11 cellular contexts compared by ENCODE assay signal in the genomic region with DNA sequence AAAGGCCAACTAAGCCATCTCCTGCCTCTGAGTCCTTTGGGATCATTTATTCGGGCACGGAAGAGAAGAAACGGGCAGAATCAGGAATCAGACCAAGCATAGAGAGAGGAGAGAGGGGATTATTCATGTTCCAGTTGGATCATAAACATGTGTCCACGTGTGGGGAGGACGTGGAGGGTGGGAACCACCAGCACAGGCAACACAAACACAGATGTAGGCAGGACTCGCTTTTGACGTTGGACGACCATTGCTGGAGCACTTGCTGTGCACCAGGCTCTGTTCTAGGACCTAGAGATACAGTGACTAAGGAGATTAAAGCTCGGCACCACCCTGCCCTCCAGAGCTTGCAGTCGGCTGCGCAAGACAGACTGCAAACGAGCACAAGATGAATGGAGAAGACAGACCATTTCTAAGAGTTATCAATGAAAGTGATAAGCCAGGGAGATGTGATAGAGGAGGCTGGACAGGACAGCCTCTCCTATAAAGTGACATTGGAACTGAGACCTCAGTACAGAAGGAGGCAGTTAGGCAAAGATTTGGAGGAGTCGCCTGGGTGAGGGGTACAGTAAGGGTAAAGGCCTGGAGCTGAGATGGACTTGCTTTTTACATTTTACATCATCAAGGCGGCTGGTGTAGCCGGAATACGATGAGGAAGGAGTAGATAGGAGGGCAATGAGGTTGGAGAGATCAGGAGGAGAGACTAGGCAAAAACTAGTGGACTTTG. TPM values are rescaled to one million over a fixed set of nuclear protein-coding genes. Genes with fewer than 3 reads are reported as not detected.
DNase-seq lines count a peak whose midpoint lies in the region; ATAC-seq, FAIRE-seq and TF ChIP-seq lines count a peak whose summit lies in the region.
"Had no signal": no experiment of that assay in that cellular context is flagged by ENCODE, and none has a peak within 500 bp of the region (broad histone marks: within the 10 kb centered on the region; RNA-seq: fewer than 3 reads in every experiment).

No MANE protein-coding gene starts in this region.

- WGBS in HepG2 (ENCODE audit: low lambda C conversion rate), result 3% methylated on average over 14 of the region's 16 CpGs

- TF ChIP-seq CTCF in HepG2 (CRISPR knock-in tag; IDR thresholded peaks at IDR 0.05), result 0 out of 2 replicates have a peak, but pooled peaks have one; percentile 6
- no peak for TF ChIP-seq CTCF in type B pancreatic cell (conservative IDR thresholded peaks at IDR 0.05)

- peak overlapping the region; percentile 45; the same call in 1 of the 2 replicates for H3K9ac ChIP-seq in HepG2 (ENCODE audit: insufficient read depth, low read depth, low read length)

- H3K4me3 ChIP-seq in HepG2 (replicated peaks in 1 of 3; ENCODE audit: insufficient read depth in 1 of 3, low read depth in 2 of 3, low read length in 3 of 3), result peak overlapping the region; percentile 52 to 73 (median 64)

- CTCF ChIA-PET in activated naive CD4-positive, alpha-beta T cell treated with anti-CD3 and anti-CD28 coated beads for 36 hours (lab: Charles Lee), result interaction anchor here (2.8 kb wide), 1 partner anchor 96 kb away, joined by 11 read pairs; no protein-coding TSS in a partner anchor
- CTCF ChIA-PET in HepG2 (lab: Yijun Ruan, JAX; ENCODE audit: low intra/inter-chr PET ratio, low total read pairs), result no interaction called here

- peak overlapping the region; percentile 91 for H3K27ac Mint-ChIP-seq in activated naive CD4-positive, alpha-beta T cell treated with anti-CD3 and anti-CD28 coated beads for 36 hours
- peak overlapping the region; percentile 55 for H3K27ac Mint-ChIP-seq in activated T-helper 17 cell treated with anti-CD3 and anti-CD28 coated beads, Interleukin-2, amount 50 U/mL, for 72 hours
- H3K27ac Mint-ChIP-seq in type B pancreatic cell, result peak overlapping the region; percentile 100

- peak overlapping the region; percentile 86 for H3K4me2 ChIP-seq in HepG2 (ENCODE audit: low read depth, low read length)

- no peak for TF ChIP-seq POLR2A in HepG2 (IDR thresholded peaks at IDR 0.05; ENCODE audit: insufficient read depth in 1 of 2, low read depth in 2 of 2, low read length in 2 of 2)

- in situ Hi-C loops in HepG2 (cut with HindIII; ENCODE audit: extremely low pct_ligation_motif_present, low pct_unique_long_range_greater_than_20kb) (no loop called here), KBM-7 (cut with MboI; ENCODE audit: low pct_unique_long_range_greater_than_20kb, low sequenced_read_pairs) (no loop called here)

- no peaks in the 10 kb centered on the region for H3K79me2 ChIP-seq in HepG2 (ENCODE audit: insufficient read depth, low read length)

- no peaks in the 10 kb centered on the region for H4K20me1 ChIP-seq in HepG2 (ENCODE audit: insufficient read depth, low read length)

- H3K27me3 Mint-ChIP-seq in activated naive CD4-positive, alpha-beta T cell treated with anti-CD3 and anti-CD28 coated beads for 36 hours (ENCODE audit: low read depth), result no peaks in the 10 kb centered on the region
- H3K27me3 Mint-ChIP-seq in activated T-helper 17 cell treated with anti-CD3 and anti-CD28 coated beads, Interleukin-2, amount 50 U/mL, for 72 hours, result no peaks in the 10 kb centered on the region
- peaks cover 30% of the 10 kb centered on the region for H3K27me3 Mint-ChIP-seq in type B pancreatic cell

- BruUV-seq in HepG2 (replicated peaks; lab: Mats Ljungman, UMichigan), result TSS peak; percentile 75

- TF ChIP-seq RAD21 in HepG2 (CRISPR knock-in tag; IDR thresholded peaks at IDR 0.05), result no peak

- TF ChIP-seq EP300 in HepG2 (IDR thresholded peaks at IDR 0.05; ENCODE audit: low read depth in 2 of 2, low read length in 2 of 2), result no peak
- TF ChIP-seq EP300 in HepG2 (CRISPR knock-in tag; IDR thresholded peaks at IDR 0.05; ENCODE audit: borderline replicate concordance), result no peak

- intact Hi-C loops in activated naive CD4-positive, alpha-beta T cell treated with anti-CD3 and anti-CD28 coated beads for 36 hours (cut with micrococcal nuclease), result loop anchor here (1.0 kb wide), 8 partner anchors 13 to 394 kb away; a partner anchor contains a TSS
- intact Hi-C loops in HepG2 (cut with micrococcal nuclease; ENCODE audit: unreplicated experiment), result no loop called here

- H3K4me3 Mint-ChIP-seq in activated naive CD4-positive, alpha-beta T cell treated with anti-CD3 and anti-CD28 coated beads for 36 hours, result peak overlapping the region; percentile 94
- peak overlapping the region; percentile 87 for H3K4me3 Mint-ChIP-seq in activated T-helper 17 cell treated with anti-CD3 and anti-CD28 coated beads, Interleukin-2, amount 50 U/mL, for 72 hours
- H3K4me3 Mint-ChIP-seq in type B pancreatic cell, result peak overlapping the region; percentile 97

- H3K27me3 ChIP-seq in HepG2 (ENCODE audit: control insufficient read depth in 1 of 2, insufficient read depth in 2 of 2, low read length in 2 of 2), result no peaks in the 10 kb centered on the region

- H3K9me3 ChIP-seq in HepG2 (ENCODE audit: low read length), result no peaks in the 10 kb centered on the region

- no peak for ATAC-seq in activated T-helper 17 cell treated with anti-CD3 and anti-CD28 coated beads, Interleukin-2, amount 50 U/mL, for 72 hours (replicated peaks)
- ATAC-seq in HepG2 (peak; percentile 12; the same call in 1 of the 3 replicates), HG03196 (IDR thresholded peaks at IDR 0.05; ENCODE audit: unreplicated experiment) (no peak)

- no peaks in the 10 kb centered on the region for H3K36me3 ChIP-seq in HepG2 (replicated peaks in 1 of 2; ENCODE audit: control insufficient read depth in 1 of 2, insufficient read depth in 2 of 2, low read length in 2 of 2)

- peaks cover 32% of the 10 kb centered on the region for H3K4me1 Mint-ChIP-seq in activated naive CD4-positive, alpha-beta T cell treated with anti-CD3 and anti-CD28 coated beads for 36 hours (ENCODE audit: low read depth)
- H3K4me1 Mint-ChIP-seq in activated T-helper 17 cell treated with anti-CD3 and anti-CD28 coated beads, Interleukin-2, amount 50 U/mL, for 72 hours, result peaks cover 14% of the 10 kb centered on the region
- H3K4me1 Mint-ChIP-seq in type B pancreatic cell (ENCODE audit: unreplicated experiment), result peaks cover 4% of the 10 kb centered on the region

- no peaks in the 10 kb centered on the region for H3K9me3 Mint-ChIP-seq in activated naive CD4-positive, alpha-beta T cell treated with anti-CD3 and anti-CD28 coated beads for 36 hours
- H3K9me3 Mint-ChIP-seq in activated T-helper 17 cell treated with anti-CD3 and anti-CD28 coated beads, Interleukin-2, amount 50 U/mL, for 72 hours, result no peaks in the 10 kb centered on the region
- H3K9me3 Mint-ChIP-seq in type B pancreatic cell, result no peaks in the 10 kb centered on the region

- peaks cover 40% of the 10 kb centered on the region for H3K4me1 ChIP-seq in HepG2 (ENCODE audit: insufficient read depth, low read length)

- H3K27ac ChIP-seq in HepG2 (ENCODE audit: extremely low read length, insufficient read depth, low read length) (no peak overlapping the region), substantia nigra (ENCODE audit: low read depth, low read length, poor library complexity, severe bottlenecking) (no peak overlapping the region)

- peak; percentile 30 for FAIRE-seq in HepG2 (lab: Jason Lieb, UNC)
- FAIRE-seq: H54 had no signal

- H2AFZ ChIP-seq in HepG2 (ENCODE audit: low read length), result no peak overlapping the region

- POLR2A ChIA-PET in HepG2 (lab: Yijun Ruan, JAX), result interaction anchor here (0.8 to 1.0 kb wide), 3 partner anchors 12 to 303 kb away, joined by 3 read pairs; a partner anchor contains a TSS

- H3K36me3 Mint-ChIP-seq in activated naive CD4-positive, alpha-beta T cell treated with anti-CD3 and anti-CD28 coated beads for 36 hours (ENCODE audit: low read depth), result peaks cover 6% of the 10 kb centered on the region
- peaks cover 21% of the 10 kb centered on the region for H3K36me3 Mint-ChIP-seq in activated T-helper 17 cell treated with anti-CD3 and anti-CD28 coated beads, Interleukin-2, amount 50 U/mL, for 72 hours (ENCODE audit: low read depth)
- H3K36me3 Mint-ChIP-seq in type B pancreatic cell, result no peaks in the 10 kb centered on the region

- DNase-seq in activated naive CD4-positive, alpha-beta T cell treated with anti-CD3 and anti-CD28 coated beads for 36 hours, result peak; percentile 59
- no peak for DNase-seq in activated naive CD4-positive, alpha-beta T cell (lab: John Stamatoyannopoulos, UW)
- no peak for DNase-seq in HepG2 (ENCODE audit: low spot score)
- DNase-seq in type B pancreatic cell (ENCODE audit: extremely low spot score, unreplicated experiment), result no peak
- no peak for DNase-seq in substantia nigra (lab: John Stamatoyannopoulos, UW)
- no peak for DNase-seq in KBM-7
- DNase-seq: C1 segment of cervical spinal cord, occipital lobe had no signal

RNA-seq across cellular contexts. Expression of a gene that starts 0.7 kb away (rescaled TPM):
- total RNA-seq in activated naive CD4-positive, alpha-beta T cell treated with anti-CD3 and anti-CD28 coated beads for 36 hours, result 10 to 100 TPM; 23.2 to 24.9 TPM
- 10 to 100 TPM; 21.1 to 21.2 TPM for total RNA-seq in activated T-helper 17 cell treated with anti-CD3 and anti-CD28 coated beads, Interleukin-2, amount 50 U/mL, for 72 hours
- total RNA-seq in HepG2 (2016; rRNA removed; fragmentation: Illumina TruSeq; extraction: Trizol) (0.60 and 1.0 TPM in 2 replicates), type B pancreatic cell (ENCODE audit: low replicate concordance) (17.4 and 47.5 TPM in 2 replicates)
- total RNA-seq in HepG2 (2016; cell fraction: cytosol; rRNA removed; fragmentation: Illumina TruSeq; extraction: Trizol; ENCODE audit: low read depth), result 0.61 and 1.1 TPM in 2 replicates
- 0.82 and 1.2 TPM in 2 replicates for total RNA-seq in HepG2 (2016; cell fraction: insoluble cytoplasmic fraction; rRNA removed; fragmentation: Illumina TruSeq; extraction: Trizol)
- total RNA-seq in HepG2 (2016; cell fraction: membrane; rRNA removed; fragmentation: Illumina TruSeq; extraction: Trizol), result 1.00 and 1.4 TPM in 2 replicates
- 0.81 and 1.2 TPM in 2 replicates for total RNA-seq in HepG2 (2016; cell fraction: nucleus; rRNA removed; fragmentation: Illumina TruSeq; extraction: Trizol)
- polyA plus RNA-seq in HepG2 (2011; rRNA removed), result 1.8 and 2.2 TPM in 2 replicates
- 0.97 and 1.7 TPM in 2 replicates for polyA plus RNA-seq in HepG2 (2011; cell fraction: cytosol; rRNA removed)
- polyA plus RNA-seq in HepG2 (2011; cell fraction: nucleus; rRNA removed), result 2.5 and 3.9 TPM in 2 replicates
- polyA plus RNA-seq in HepG2 (2012), result 1.7 and 1.9 TPM in 2 replicates
- 0.81 and 0.84 TPM in 2 replicates for polyA plus RNA-seq in HepG2 (2016; cell fraction: cytosol; fragmentation: Illumina TruSeq; extraction: Trizol; ENCODE audit: low read depth)
- 1.0 and 1.5 TPM in 2 replicates for polyA plus RNA-seq in HepG2 (2016; cell fraction: insoluble cytoplasmic fraction; fragmentation: Illumina TruSeq; extraction: Trizol; ENCODE audit: low read depth)
- 0.56 and 0.95 TPM in 2 replicates for polyA plus RNA-seq in HepG2 (2016; cell fraction: membrane; fragmentation: Illumina TruSeq; extraction: Trizol; ENCODE audit: low read depth)
- polyA plus RNA-seq in HepG2 (2016; cell fraction: nucleus; fragmentation: Illumina TruSeq; extraction: Trizol; ENCODE audit: insufficient read depth, low read depth), result 1.2 and 2.2 TPM in 2 replicates
- 2.2 and 18.7 TPM in 2 replicates for polyA minus RNA-seq in HepG2 (2011; rRNA and poly(A)+ RNA removed; ENCODE audit: low replicate concordance)
- polyA minus RNA-seq in HepG2 (2011; cell fraction: cytosol; rRNA and poly(A)+ RNA removed), result 0.70 and 0.89 TPM in 2 replicates
- polyA minus RNA-seq in HepG2 (2011; cell fraction: nucleus; rRNA and poly(A)+ RNA removed), result 2.1 and 2.3 TPM in 2 replicates
- total RNA-seq: occipital lobe had no signal

RNA-seq across cellular contexts. Expression of a gene that starts 6.0 kb away (rescaled TPM):
- total RNA-seq in activated naive CD4-positive, alpha-beta T cell treated with anti-CD3 and anti-CD28 coated beads for 36 hours, result 100 to 1,000 TPM in 1 of 2 experiments, 10 to 100 TPM in 1; 93.6 to 103 TPM
- total RNA-seq in activated T-helper 17 cell treated with anti-CD3 and anti-CD28 coated beads, Interleukin-2, amount 50 U/mL, for 72 hours, result 100 to 1,000 TPM; 110 to 114 TPM
- not detected in 2 replicates for total RNA-seq in HepG2 (2016; rRNA removed; fragmentation: Illumina TruSeq; extraction: Trizol)
- total RNA-seq in HepG2 (2016; cell fraction: cytosol; rRNA removed; fragmentation: Illumina TruSeq; extraction: Trizol; ENCODE audit: low read depth), result not detected in 2 replicates
- total RNA-seq in HepG2 (2016; cell fraction: insoluble cytoplasmic fraction; rRNA removed; fragmentation: Illumina TruSeq; extraction: Trizol), result not detected in 2 replicates
- not detected in 2 replicates for total RNA-seq in HepG2 (2016; cell fraction: membrane; rRNA removed; fragmentation: Illumina TruSeq; extraction: Trizol)
- not detected in 2 replicates for total RNA-seq in HepG2 (2016; cell fraction: nucleus; rRNA removed; fragmentation: Illumina TruSeq; extraction: Trizol)
- not detected in 2 replicates for polyA plus RNA-seq in HepG2 (2011; rRNA removed)
- not detected in 2 replicates for polyA plus RNA-seq in HepG2 (2011; cell fraction: cytosol; rRNA removed)
- 0.05 TPM in 1 of 2 replicates, not detected in the other for polyA plus RNA-seq in HepG2 (2011; cell fraction: nucleus; rRNA removed)
- polyA plus RNA-seq in HepG2 (2012), result not detected in 2 replicates
- not detected in 2 replicates for polyA plus RNA-seq in HepG2 (2016; cell fraction: cytosol; fragmentation: Illumina TruSeq; extraction: Trizol; ENCODE audit: low read depth)
- not detected in 2 replicates for polyA plus RNA-seq in HepG2 (2016; cell fraction: insoluble cytoplasmic fraction; fragmentation: Illumina TruSeq; extraction: Trizol; ENCODE audit: low read depth)
- not detected in 2 replicates for polyA plus RNA-seq in HepG2 (2016; cell fraction: membrane; fragmentation: Illumina TruSeq; extraction: Trizol; ENCODE audit: low read depth)
- polyA plus RNA-seq in HepG2 (2016; cell fraction: nucleus; fragmentation: Illumina TruSeq; extraction: Trizol; ENCODE audit: insufficient read depth, low read depth), result not detected in 2 replicates
- not detected in 2 replicates for polyA minus RNA-seq in HepG2 (2011; rRNA and poly(A)+ RNA removed; ENCODE audit: low replicate concordance)
- not detected in 2 replicates for polyA minus RNA-seq in HepG2 (2011; cell fraction: cytosol; rRNA and poly(A)+ RNA removed)
- not detected in 2 replicates for polyA minus RNA-seq in HepG2 (2011; cell fraction: nucleus; rRNA and poly(A)+ RNA removed)
- not detected in 2 replicates for total RNA-seq in type B pancreatic cell (ENCODE audit: low replicate concordance)

RNA-seq across cellular contexts. Expression of a gene that starts 27.0 kb away (rescaled TPM):
- total RNA-seq in activated naive CD4-positive, alpha-beta T cell treated with anti-CD3 and anti-CD28 coated beads for 36 hours, result 10 to 100 TPM; 56.2 to 61.1 TPM
- 10 to 100 TPM; 38.0 to 99.4 TPM for total RNA-seq in activated T-helper 17 cell treated with anti-CD3 and anti-CD28 coated beads, Interleukin-2, amount 50 U/mL, for 72 hours
- total RNA-seq in HepG2 (2016; rRNA removed; fragmentation: Illumina TruSeq; extraction: Trizol) (24.1 and 32.5 TPM in 2 replicates), type B pancreatic cell (ENCODE audit: low replicate concordance) (35.1 and 42.3 TPM in 2 replicates)
- total RNA-seq in HepG2 (2016; cell fraction: cytosol; rRNA removed; fragmentation: Illumina TruSeq; extraction: Trizol; ENCODE audit: low read depth), result 14.5 and 17.4 TPM in 2 replicates
- total RNA-seq in HepG2 (2016; cell fraction: insoluble cytoplasmic fraction; rRNA removed; fragmentation: Illumina TruSeq; extraction: Trizol), result 21.0 and 35.2 TPM in 2 replicates
- 24.2 and 24.9 TPM in 2 replicates for total RNA-seq in HepG2 (2016; cell fraction: membrane; rRNA removed; fragmentation: Illumina TruSeq; extraction: Trizol)
- 15.8 and 19.9 TPM in 2 replicates for total RNA-seq in HepG2 (2016; cell fraction: nucleus; rRNA removed; fragmentation: Illumina TruSeq; extraction: Trizol)
- 33.2 and 39.4 TPM in 2 replicates for polyA plus RNA-seq in HepG2 (2011; rRNA removed)
- 27.2 and 31.9 TPM in 2 replicates for polyA plus RNA-seq in HepG2 (2011; cell fraction: cytosol; rRNA removed)
- polyA plus RNA-seq in HepG2 (2011; cell fraction: nucleus; rRNA removed), result 93.2 and 99.5 TPM in 2 replicates
- 45.5 and 60.4 TPM in 2 replicates for polyA plus RNA-seq in HepG2 (2012)
- 20.7 and 22.0 TPM in 2 replicates for polyA plus RNA-seq in HepG2 (2016; cell fraction: cytosol; fragmentation: Illumina TruSeq; extraction: Trizol; ENCODE audit: low read depth)
- polyA plus RNA-seq in HepG2 (2016; cell fraction: insoluble cytoplasmic fraction; fragmentation: Illumina TruSeq; extraction: Trizol; ENCODE audit: low read depth), result 32.6 and 39.0 TPM in 2 replicates
- polyA plus RNA-seq in HepG2 (2016; cell fraction: membrane; fragmentation: Illumina TruSeq; extraction: Trizol; ENCODE audit: low read depth), result 29.2 and 30.7 TPM in 2 replicates
- polyA plus RNA-seq in HepG2 (2016; cell fraction: nucleus; fragmentation: Illumina TruSeq; extraction: Trizol; ENCODE audit: insufficient read depth, low read depth), result 79.8 and 91.2 TPM in 2 replicates
- polyA minus RNA-seq in HepG2 (2011; rRNA and poly(A)+ RNA removed; ENCODE audit: low replicate concordance), result 17.1 and 24.3 TPM in 2 replicates
- 14.9 and 15.0 TPM in 2 replicates for polyA minus RNA-seq in HepG2 (2011; cell fraction: cytosol; rRNA and poly(A)+ RNA removed)
- polyA minus RNA-seq in HepG2 (2011; cell fraction: nucleus; rRNA and poly(A)+ RNA removed), result 19.4 and 20.3 TPM in 2 replicates

RNA-seq across cellular contexts. Expression of a gene that starts 29.1 kb away (rescaled TPM):
- total RNA-seq in activated naive CD4-positive, alpha-beta T cell treated with anti-CD3 and anti-CD28 coated beads for 36 hours, result 10 to 100 TPM; 54.0 to 59.9 TPM
- total RNA-seq in activated T-helper 17 cell treated with anti-CD3 and anti-CD28 coated beads, Interleukin-2, amount 50 U/mL, for 72 hours, result 10 to 100 TPM; 49.8 to 64.7 TPM
- 24.1 and 36.4 TPM in 2 replicates for total RNA-seq in HepG2 (2016; rRNA removed; fragmentation: Illumina TruSeq; extraction: Trizol)
- 38.0 and 46.7 TPM in 2 replicates for total RNA-seq in HepG2 (2016; cell fraction: cytosol; rRNA removed; fragmentation: Illumina TruSeq; extraction: Trizol; ENCODE audit: low read depth)
- total RNA-seq in HepG2 (2016; cell fraction: insoluble cytoplasmic fraction; rRNA removed; fragmentation: Illumina TruSeq; extraction: Trizol), result 17.4 and 36.4 TPM in 2 replicates
- total RNA-seq in HepG2 (2016; cell fraction: membrane; rRNA removed; fragmentation: Illumina TruSeq; extraction: Trizol), result 50.7 and 59.0 TPM in 2 replicates
- total RNA-seq in HepG2 (2016; cell fraction: nucleus; rRNA removed; fragmentation: Illumina TruSeq; extraction: Trizol), result 28.9 and 37.5 TPM in 2 replicates
- polyA plus RNA-seq in HepG2 (2011; rRNA removed), result 63.0 and 69.7 TPM in 2 replicates
- polyA plus RNA-seq in HepG2 (2011; cell fraction: cytosol; rRNA removed), result 52.1 and 59.5 TPM in 2 replicates
- polyA plus RNA-seq in HepG2 (2011; cell fraction: nucleus; rRNA removed), result 207 and 243 TPM in 2 replicates
- 28.8 and 45.1 TPM in 2 replicates for polyA plus RNA-seq in HepG2 (2012)
- polyA plus RNA-seq in HepG2 (2016; cell fraction: cytosol; fragmentation: Illumina TruSeq; extraction: Trizol; ENCODE audit: low read depth), result 45.8 and 48.0 TPM in 2 replicates
- 22.1 and 29.5 TPM in 2 replicates for polyA plus RNA-seq in HepG2 (2016; cell fraction: insoluble cytoplasmic fraction; fragmentation: Illumina TruSeq; extraction: Trizol; ENCODE audit: low read depth)
- polyA plus RNA-seq in HepG2 (2016; cell fraction: membrane; fragmentation: Illumina TruSeq; extraction: Trizol; ENCODE audit: low read depth), result 52.9 and 59.3 TPM in 2 replicates
- polyA plus RNA-seq in HepG2 (2016; cell fraction: nucleus; fragmentation: Illumina TruSeq; extraction: Trizol; ENCODE audit: insufficient read depth, low read depth), result 87.3 and 93.9 TPM in 2 replicates
- 154 and 189 TPM in 2 replicates for polyA minus RNA-seq in HepG2 (2011; rRNA and poly(A)+ RNA removed; ENCODE audit: low replicate concordance)
- 18.7 and 18.9 TPM in 2 replicates for polyA minus RNA-seq in HepG2 (2011; cell fraction: cytosol; rRNA and poly(A)+ RNA removed)
- polyA minus RNA-seq in HepG2 (2011; cell fraction: nucleus; rRNA and poly(A)+ RNA removed), result 28.3 and 32.7 TPM in 2 replicates
- 55.4 and 56.1 TPM in 2 replicates for total RNA-seq in type B pancreatic cell (ENCODE audit: low replicate concordance)

RNA-seq across cellular contexts. Expression of a gene that starts 46.1 kb away (rescaled TPM):
- total RNA-seq in activated naive CD4-positive, alpha-beta T cell treated with anti-CD3 and anti-CD28 coated beads for 36 hours, result under 1 TPM; 0.81 to 0.94 TPM
- 1 to 10 TPM in 1 of 2 donors, under 1 TPM in 1; 0.99 to 4.3 TPM for total RNA-seq in activated T-helper 17 cell treated with anti-CD3 and anti-CD28 coated beads, Interleukin-2, amount 50 U/mL, for 72 hours
- total RNA-seq in HepG2 (2016; rRNA removed; fragmentation: Illumina TruSeq; extraction: Trizol) (700 and 1,455 TPM in 2 replicates), type B pancreatic cell (ENCODE audit: low replicate concordance) (8.2 and 14.2 TPM in 2 replicates)
- total RNA-seq in HepG2 (2016; cell fraction: cytosol; rRNA removed; fragmentation: Illumina TruSeq; extraction: Trizol; ENCODE audit: low read depth), result 160 and 192 TPM in 2 replicates
- total RNA-seq in HepG2 (2016; cell fraction: insoluble cytoplasmic fraction; rRNA removed; fragmentation: Illumina TruSeq; extraction: Trizol), result 643 and 1,412 TPM in 2 replicates
- 268 and 291 TPM in 2 replicates for total RNA-seq in HepG2 (2016; cell fraction: membrane; rRNA removed; fragmentation: Illumina TruSeq; extraction: Trizol)
- total RNA-seq in HepG2 (2016; cell fraction: nucleus; rRNA removed; fragmentation: Illumina TruSeq; extraction: Trizol), result 1,410 and 1,846 TPM in 2 replicates
- polyA plus RNA-seq in HepG2 (2011; rRNA removed), result 6,272 and 9,798 TPM in 2 replicates
- polyA plus RNA-seq in HepG2 (2011; cell fraction: cytosol; rRNA removed), result 4,601 and 7,618 TPM in 2 replicates
- polyA plus RNA-seq in HepG2 (2011; cell fraction: nucleus; rRNA removed), result 6,023 and 6,891 TPM in 2 replicates
- 3,859 and 6,494 TPM in 2 replicates for polyA plus RNA-seq in HepG2 (2012)
- polyA plus RNA-seq in HepG2 (2016; cell fraction: cytosol; fragmentation: Illumina TruSeq; extraction: Trizol; ENCODE audit: low read depth), result 195 and 210 TPM in 2 replicates
- polyA plus RNA-seq in HepG2 (2016; cell fraction: insoluble cytoplasmic fraction; fragmentation: Illumina TruSeq; extraction: Trizol; ENCODE audit: low read depth), result 903 and 1,023 TPM in 2 replicates
- 286 and 340 TPM in 2 replicates for polyA plus RNA-seq in HepG2 (2016; cell fraction: membrane; fragmentation: Illumina TruSeq; extraction: Trizol; ENCODE audit: low read depth)
- polyA plus RNA-seq in HepG2 (2016; cell fraction: nucleus; fragmentation: Illumina TruSeq; extraction: Trizol; ENCODE audit: insufficient read depth, low read depth), result 3,631 and 3,793 TPM in 2 replicates
- 785 and 9,683 TPM in 2 replicates for polyA minus RNA-seq in HepG2 (2011; rRNA and poly(A)+ RNA removed; ENCODE audit: low replicate concordance)
- polyA minus RNA-seq in HepG2 (2011; cell fraction: cytosol; rRNA and poly(A)+ RNA removed), result 2,000 and 4,520 TPM in 2 replicates
- polyA minus RNA-seq in HepG2 (2011; cell fraction: nucleus; rRNA and poly(A)+ RNA removed), result 1,680 and 2,385 TPM in 2 replicates

Comparison
In these comparisons a context has a peak if more than half of its experiments do, and no peak if none do; other contexts are left out.
1. RNA of a gene that starts 6.0 kb away (total RNA-seq): 110 to 114 TPM in activated T-helper 17 cell treated with anti-CD3 and anti-CD28 coated beads, Interleukin-2, amount 50 U/mL, for 72 hours and 93.6 to 103 TPM in activated naive CD4-positive, alpha-beta T cell treated with anti-CD3 and anti-CD28 coated beads for 36 hours; not detected in type B pancreatic cell and not detected in HepG2; every median in the first group is over 10 times any median in the second.
2. Peak in every context shown above with its lines, with median percentiles within 50 percentile points of each other: H3K27ac Mint-ChIP-seq and H3K4me3 Mint-ChIP-seq.